In genomic region chr6:27894839-27895762, GRCh38 we compare ENCODE assay signal across 8 cellular contexts. TPM values are rescaled to one million over a fixed set of nuclear protein-coding genes. Genes with fewer than 3 reads are reported as not detected.
A peak's percentile ranks its signal among the peaks of the same experiment; 100 is the strongest.
DNase-seq lines count a peak whose midpoint lies in the region; ATAC-seq and TF ChIP-seq lines count a peak whose summit lies in the region.

No MANE protein-coding gene starts in this region.

- no peaks in the 10 kb centered on the region for H3K9me3 ChIP-seq in neutrophil

- H3K27ac Mint-ChIP-seq in activated naive CD8-positive, alpha-beta T cell treated with anti-CD3 and anti-CD28 coated beads for 36 hours, result no peak overlapping the region

- H3K36me3 ChIP-seq in neutrophil, result no peaks in the 10 kb centered on the region

- H3K4me1 Mint-ChIP-seq in activated naive CD8-positive, alpha-beta T cell treated with anti-CD3 and anti-CD28 coated beads for 36 hours, result peaks cover 38% of the 10 kb centered on the region

- ATAC-seq in HG03045 (IDR thresholded peaks at IDR 0.05; ENCODE audit: unreplicated experiment), result no peak
- no peak for ATAC-seq in HG03520 (IDR thresholded peaks at IDR 0.05; ENCODE audit: unreplicated experiment)

- peaks cover 10% of the 10 kb centered on the region for H3K36me3 Mint-ChIP-seq in activated naive CD8-positive, alpha-beta T cell treated with anti-CD3 and anti-CD28 coated beads for 36 hours

- peaks cover 7% of the 10 kb centered on the region for H3K27me3 ChIP-seq in neutrophil

- CTCF ChIA-PET in RWPE1 (lab: Yijun Ruan, JAX), result interaction anchor here (0.7 to 1.2 kb wide), 6 partner anchors 73 to 1299 kb away, joined by 3 to 8 read pairs (median 3); no protein-coding TSS in a partner anchor

- no peaks in the 10 kb centered on the region for H3K9me3 Mint-ChIP-seq in activated naive CD8-positive, alpha-beta T cell treated with anti-CD3 and anti-CD28 coated beads for 36 hours

- POLR2A ChIA-PET in RWPE1 (lab: Yijun Ruan, JAX; ENCODE audit: low non-redundant PET), result interaction anchor here (0.5 to 3.4 kb wide), 8 partner anchors 23 to 668 kb away, joined by 3 to 29 read pairs (median 6); a partner anchor contains a TSS

- no peak overlapping the region for H3K4me3 Mint-ChIP-seq in activated naive CD8-positive, alpha-beta T cell treated with anti-CD3 and anti-CD28 coated beads for 36 hours

- H3K27me3 Mint-ChIP-seq in activated naive CD8-positive, alpha-beta T cell treated with anti-CD3 and anti-CD28 coated beads for 36 hours, result peaks cover 9% of the 10 kb centered on the region

- peak; percentile 85 for TF ChIP-seq CTCF in RWPE1 (conservative IDR thresholded peaks at IDR 0.05; ENCODE audit: low read depth)
- TF ChIP-seq CTCF in neutrophil (IDR thresholded peaks at IDR 0.05), result peak; percentile 72

- peak overlapping the region; percentile 98 for H3K27ac ChIP-seq in RWPE1
- peak overlapping the region; percentile 73 for H3K27ac ChIP-seq in neutrophil

- peaks cover 53 to 60% of the 10 kb centered on the region in 2 experiments for H3K4me1 ChIP-seq in neutrophil (ENCODE audit: control insufficient read depth in 1 of 2, insufficient read depth in 1 of 2, low read depth in 1 of 2, low read length in 1 of 2)

- peak; percentile 83 for DNase-seq in GM03348 (ENCODE audit: low spot score)
- peak; percentile 92 for DNase-seq in M059J (ENCODE audit: low read depth)
- peak; percentile 79 for DNase-seq in RWPE1 (ENCODE audit: low spot score)
- peak; percentile 45 for DNase-seq in activated naive CD8-positive, alpha-beta T cell treated with anti-CD3 and anti-CD28 coated beads for 36 hours
- DNase-seq in glomerular endothelial cell (ENCODE audit: extremely low read depth, low read depth, low spot score), result peak; percentile 76

- H3K4me3 ChIP-seq in neutrophil (ENCODE audit: low read depth in 1 of 2, low read length in 1 of 2), result peak overlapping the region; percentile 63 to 64

RNA-seq across cellular contexts. Expression of gene OR2B2, which starts 17.1 kb away (rescaled TPM):
- not detected in 2 replicates for total RNA-seq in M059J (2014; rRNA removed; shearing (Covaris generic))
- total RNA-seq in activated naive CD8-positive, alpha-beta T cell treated with anti-CD3 and anti-CD28 coated beads for 36 hours, result not detected
- total RNA-seq in glomerular endothelial cell, result not detected in 2 replicates
